Comparison of ENCODE assay signal across 20 cellular contexts in genomic region chr17:72677108-72677507, GRCh38.
"Had no signal": no experiment of that assay in that cellular context is flagged by ENCODE, and none has a peak within 500 bp of the region (broad histone marks: within the 10 kb centered on the region; RNA-seq: fewer than 3 reads in every experiment).

No MANE protein-coding gene starts in this region.

- H3K4me1 ChIP-seq: body of pancreas had no signal

- H3K27ac ChIP-seq: body of pancreas, KMS-11 had no signal

- H3K27me3 ChIP-seq: body of pancreas had no signal

- H3K4me2 ChIP-seq: KMS-11 had no signal

- H3K9me3 ChIP-seq: body of pancreas had no signal

- ATAC-seq: activated CD8-positive, alpha-beta T cell treated with anti-CD3 and anti-CD28 coated beads, Interleukin-2, amount 10 ng/mL, durations not matched to agents 7 days and 5 days; body of pancreas; WTC11 had no signal

- H3K9ac ChIP-seq: KMS-11 had no signal

- DNase-seq: activated CD4-positive, alpha-beta T cell treated with anti-CD3 and anti-CD28 coated beads for 48 hours; activated CD4-positive, alpha-beta T cell treated with anti-CD3 and anti-CD28 coated beads, Interleukin-2, amount 50 U/mL, for 4 hours; activated CD4-positive, CD25-positive, alpha-beta regulatory T cell treated with anti-CD3 and anti-CD28 coated beads, Interleukin-2, amount 50 U/mL, for 72 hours; activated CD8-positive, alpha-beta memory T cell treated with anti-CD3 and anti-CD28 coated beads, Interleukin-2, amount 50 U/mL, for 48 hours; activated CD8-positive, alpha-beta T cell treated with anti-CD3 and anti-CD28 coated beads, Interleukin-2, amount 10 ng/mL, durations not matched to agents 7 days and 5 days; activated naive CD4-positive, alpha-beta T cell; activated T-cell treated with anti-CD3 and anti-CD28 coated beads, Interleukin-2, amount 50 U/mL, for 1 hour; aorta; body of pancreas; central memory CD4-positive, alpha-beta T cell; NCI-H1092; NCI-H1417 treated with DMSO at 0.1 percent for 48 hours; NCI-H1694; NCI-H2081 treated with DMSO at 0.1 percent for 48 hours; NCI-H446 treated with DMSO at 0.1 percent for 48 hours; NCI-H524 treated with DMSO at 0.1 percent for 48 hours; NCI-H748 treated with DMSO at 0.1 percent for 48 hours; SHP77 had no signal

- H3K4me3 ChIP-seq: body of pancreas had no signal
